ENCODE assay signal across 29 cellular contexts in the genomic region with DNA sequence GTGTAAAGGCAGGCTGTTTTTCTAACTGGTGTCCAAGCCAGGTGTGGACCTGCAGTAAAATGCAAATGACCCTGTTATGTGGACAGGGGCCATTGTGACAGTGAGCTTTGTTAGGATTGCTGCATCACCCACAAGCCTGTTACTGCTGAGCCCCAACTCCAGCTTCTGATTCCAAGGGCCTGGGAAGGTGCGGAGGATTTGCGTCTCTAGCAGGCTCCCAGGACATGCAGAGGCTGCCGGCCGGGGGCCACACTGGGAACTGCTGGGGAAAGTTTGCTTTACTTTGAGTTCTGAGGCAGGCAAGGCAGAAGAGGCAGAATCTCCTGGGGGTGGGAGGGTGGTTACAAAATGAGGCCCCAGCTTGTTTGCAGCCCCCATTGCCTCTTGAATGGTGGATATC.
DNase-seq lines count a peak whose midpoint lies in the region; ATAC-seq, FAIRE-seq and TF ChIP-seq lines count a peak whose summit lies in the region.
"Had no signal": no experiment of that assay in that cellular context is flagged by ENCODE, and none has a peak within 500 bp of the region (broad histone marks: within the 10 kb centered on the region; RNA-seq: fewer than 3 reads in every experiment).

No MANE protein-coding gene starts in this region.

- H3K9me1 ChIP-seq in K562 (ENCODE audit: control insufficient read depth, insufficient read depth, low read length): no peaks in the 10 kb centered on the region

- peaks cover 10% of the 10 kb centered on the region; the same call in 1 of the 2 replicates for H4K20me1 ChIP-seq in K562 (replicated peaks; ENCODE audit: control insufficient read depth, insufficient read depth, low read length)

- TF ChIP-seq CTCF in K562 (IDR thresholded peaks at IDR 0.05 in 2 of 3, conservative IDR thresholded peaks at IDR 0.05 in 1 of 3; ENCODE audit: insufficient read depth in 2 of 3, low read depth in 1 of 3, low read length in 3 of 3): no peak
- TF ChIP-seq CTCF in retinal pigment epithelial cell (conservative IDR thresholded peaks at IDR 0.05; ENCODE audit: low read depth, low read length): peak; percentile 7
- no peak for TF ChIP-seq CTCF in natural killer cell (IDR thresholded peaks at IDR 0.05)

- CTCF ChIA-PET in K562 (lab: Yijun Ruan, JAX; ENCODE audit: low intra/inter-chr PET ratio): no interaction called here

- H2AFZ ChIP-seq in K562 (ENCODE audit: low read depth, low read length): no peak overlapping the region
- H2AFZ ChIP-seq: GM23248 had no signal

- no peak for FAIRE-seq in K562 (lab: Jason Lieb, UNC)
- FAIRE-seq: frontal cortex, TTC549 had no signal

- H3K9me3 Mint-ChIP-seq in activated T-helper 2 cell treated with anti-CD3 and anti-CD28 coated beads, Interferon-gamma antibody, Interleukin-2, Interleukin-4, amounts not matched to agents 10 μg/mL and 5 μg/mL and 100 μg/mL, durations not matched to agents 14 hours and 24 hours and 36 hours: no peaks in the 10 kb centered on the region
- H3K9me3 Mint-ChIP-seq in activated T-cell treated with anti-CD3 and anti-CD28 coated beads, Interleukin-2, amount 50 U/mL, for 72 hours: no peaks in the 10 kb centered on the region
- H3K9me3 Mint-ChIP-seq in natural killer cell: no peaks in the 10 kb centered on the region
- H3K9me3 Mint-ChIP-seq: stimulated activated memory B cell treated with anti-CD40 and anti-IgM and Interleukin-4, amounts not matched to agents 10 μg/mL and 1 μg/mL and 100 μg/mL, for 72 hours had no signal

- WGBS in K562 (ENCODE audit: insufficient coverage, low coverage, missing lambda C conversion rate): 39% methylated on average over 4 of the region's 4 CpGs

- H3K36me3 ChIP-seq in K562 (ENCODE audit: control insufficient read depth, insufficient read depth, low read length) (no peaks in the 10 kb centered on the region), iPS-20b (ENCODE audit: insufficient read depth, low read depth, low read length) (no peaks in the 10 kb centered on the region)
- H3K36me3 ChIP-seq: left lung, transverse colon had no signal

- intact Hi-C loops in K562 (cut with micrococcal nuclease) (no loop called here), natural killer cell (cut with micrococcal nuclease) (no loop called here)
- intact Hi-C loops in activated T-helper 2 cell treated with anti-CD3 and anti-CD28 coated beads, Interferon-gamma antibody, Interleukin-2, Interleukin-4, amounts not matched to agents 10 μg/mL and 5 μg/mL and 100 μg/mL, durations not matched to agents 14 hours and 24 hours and 36 hours (cut with micrococcal nuclease): no loop called here

- H3K9ac ChIP-seq in K562 (ENCODE audit: insufficient read depth in 1 of 2, low read depth in 2 of 2, low read length in 2 of 2): no peak overlapping the region
- peak overlapping the region; percentile 0; the same call in 1 of the 2 replicates for H3K9ac ChIP-seq in iPS-20b (ENCODE audit: low read depth, low read length)
- H3K9ac ChIP-seq: GM23248 had no signal

- TF ChIP-seq EP300 in K562 (IDR thresholded peaks at IDR 0.05; ENCODE audit: low read length): no peak

- no peak for TF ChIP-seq POLR2A in K562 (conservative IDR thresholded peaks at IDR 0.05)

- no peak overlapping the region for H3K27ac Mint-ChIP-seq in activated T-helper 2 cell treated with anti-CD3 and anti-CD28 coated beads, Interferon-gamma antibody, Interleukin-2, Interleukin-4, amounts not matched to agents 10 μg/mL and 5 μg/mL and 100 μg/mL, durations not matched to agents 14 hours and 24 hours and 36 hours
- H3K27ac Mint-ChIP-seq in activated T-cell treated with anti-CD3 and anti-CD28 coated beads, Interleukin-2, amount 50 U/mL, for 72 hours: no peak overlapping the region
- H3K27ac Mint-ChIP-seq in natural killer cell: no peak overlapping the region
- H3K27ac Mint-ChIP-seq: stimulated activated memory B cell treated with anti-CD40 and anti-IgM and Interleukin-4, amounts not matched to agents 10 μg/mL and 1 μg/mL and 100 μg/mL, for 72 hours; T-helper 17 cell had no signal

- no peaks in the 10 kb centered on the region for H3K79me2 ChIP-seq in K562 (ENCODE audit: control insufficient read depth, insufficient read depth, low read length)

- ATAC-seq in K562 (peak; percentile 32), natural killer cell (no peak)
- no peak for ATAC-seq in activated T-cell treated with anti-CD3 and anti-CD28 coated beads, Interleukin-2, amount 50 U/mL, for 72 hours (replicated peaks in 1 of 2)
- ATAC-seq: activated CD4-positive, CD25-positive, alpha-beta regulatory T cell treated with anti-CD3 and anti-CD28 coated beads, Interleukin-2, amount 50 U/mL, for 24 hours; left lung; stimulated activated memory B cell treated with anti-CD40 and anti-IgM and Interleukin-4, amounts not matched to agents 10 μg/mL and 1 μg/mL and 100 μg/mL, for 72 hours; T-helper 17 cell had no signal

- H3K27me3 Mint-ChIP-seq in activated T-helper 2 cell treated with anti-CD3 and anti-CD28 coated beads, Interferon-gamma antibody, Interleukin-2, Interleukin-4, amounts not matched to agents 10 μg/mL and 5 μg/mL and 100 μg/mL, durations not matched to agents 14 hours and 24 hours and 36 hours (ENCODE audit: low read depth): no peaks in the 10 kb centered on the region
- H3K27me3 Mint-ChIP-seq in activated T-cell treated with anti-CD3 and anti-CD28 coated beads, Interleukin-2, amount 50 U/mL, for 72 hours (ENCODE audit: low read depth): no peaks in the 10 kb centered on the region
- peaks cover 0 to 2% of the 10 kb centered on the region in 2 donors for H3K27me3 Mint-ChIP-seq in natural killer cell (ENCODE audit: low read depth in 2 of 2)

- peak; percentile 14 for DNase-seq in DMS 273 (lab: John Stamatoyannopoulos, UW; ENCODE audit: unreplicated experiment)
- DNase-seq in DMS 273 treated with DMSO at 0.1 percent for 48 hours (lab: John Stamatoyannopoulos, UW): no peak
- DNase-seq in K562 (ENCODE audit: extremely low read depth in 1 of 4, low spot score in 3 of 4): no peak
- no peak for DNase-seq in retinal pigment epithelial cell (ENCODE audit: low read depth)
- no peak for DNase-seq in activated T-helper 2 cell treated with anti-CD3 and anti-CD28 coated beads, Interferon-gamma antibody, Interleukin-2, Interleukin-4, amounts not matched to agents 10 μg/mL and 5 μg/mL and 100 μg/mL, durations not matched to agents 14 hours and 24 hours and 36 hours (ENCODE audit: low spot score)
- no peak for DNase-seq in activated T-cell treated with anti-CD3 and anti-CD28 coated beads, Interleukin-2, amount 50 U/mL, for 72 hours
- DNase-seq in natural killer cell: no peak
- DNase-seq: activated CD4-positive, alpha-beta T cell treated with anti-CD3 and anti-CD28 coated beads, Interleukin-2, amount 50 U/mL, for 48 hours; activated naive CD4-positive, alpha-beta T cell; activated T-cell treated with anti-CD3 and anti-CD28 coated beads, Interleukin-2, amount 50 U/mL, for 48 hours; Calu3; cerebellar nuclear complex; GM23248; hippocampal formation; NCI-H1048; NCI-H187; NK-92 treated with Interleukin-12 subunit alpha and Interleukin-12 subunit beta, amount 100 ng/mL, for 24 hours; occipital lobe; T-helper 17 cell; transverse colon had no signal

- H3K4me1 ChIP-seq in K562 (replicated peaks in 1 of 2; ENCODE audit: control insufficient read depth in 2 of 2, insufficient read depth in 2 of 2, low read length in 2 of 2): no peaks in the 10 kb centered on the region; a peak in 1 of 5 replicates
- H3K4me1 ChIP-seq in iPS-20b (ENCODE audit: insufficient read depth, low read length): peaks cover 43% of the 10 kb centered on the region
- H3K4me1 ChIP-seq: left lung had no signal

- H3K4me3 Mint-ChIP-seq in activated T-helper 2 cell treated with anti-CD3 and anti-CD28 coated beads, Interferon-gamma antibody, Interleukin-2, Interleukin-4, amounts not matched to agents 10 μg/mL and 5 μg/mL and 100 μg/mL, durations not matched to agents 14 hours and 24 hours and 36 hours (ENCODE audit: low read depth): no peak overlapping the region
- H3K4me3 Mint-ChIP-seq in activated T-cell treated with anti-CD3 and anti-CD28 coated beads, Interleukin-2, amount 50 U/mL, for 72 hours: no peak overlapping the region
- H3K4me3 Mint-ChIP-seq in natural killer cell: no peak overlapping the region
- H3K4me3 Mint-ChIP-seq: stimulated activated memory B cell treated with anti-CD40 and anti-IgM and Interleukin-4, amounts not matched to agents 10 μg/mL and 1 μg/mL and 100 μg/mL, for 72 hours; T-helper 17 cell had no signal

- POLR2A ChIA-PET in K562 (lab: Yijun Ruan, JAX): interaction anchor here (0.6 kb wide), 1 partner anchor 8 kb away, joined by 7 read pairs; no protein-coding TSS in a partner anchor

- no peaks in the 10 kb centered on the region for H3K36me3 Mint-ChIP-seq in activated T-helper 2 cell treated with anti-CD3 and anti-CD28 coated beads, Interferon-gamma antibody, Interleukin-2, Interleukin-4, amounts not matched to agents 10 μg/mL and 5 μg/mL and 100 μg/mL, durations not matched to agents 14 hours and 24 hours and 36 hours (ENCODE audit: low read depth)
- no peaks in the 10 kb centered on the region for H3K36me3 Mint-ChIP-seq in activated T-cell treated with anti-CD3 and anti-CD28 coated beads, Interleukin-2, amount 50 U/mL, for 72 hours (ENCODE audit: insufficient read depth in 2 of 2)
- no peaks in the 10 kb centered on the region for H3K36me3 Mint-ChIP-seq in natural killer cell
- H3K36me3 Mint-ChIP-seq: stimulated activated memory B cell treated with anti-CD40 and anti-IgM and Interleukin-4, amounts not matched to agents 10 μg/mL and 1 μg/mL and 100 μg/mL, for 72 hours had no signal

- H3K27me3 ChIP-seq in K562 (ENCODE audit: control insufficient read depth in 2 of 2, insufficient read depth in 2 of 2, low read length in 2 of 2) (peaks cover 17 to 51% of the 10 kb centered on the region in 2 experiments; a peak in 4 of 5 replicates), iPS-20b (ENCODE audit: insufficient read depth, low read length) (no peaks in the 10 kb centered on the region)
- H3K27me3 ChIP-seq: transverse colon had no signal

- no peak overlapping the region for H3K4me2 ChIP-seq in K562 (ENCODE audit: insufficient read depth, low read length)

- TF ChIP-seq RAD21 in K562 (CRISPR knock-in tag; conservative IDR thresholded peaks at IDR 0.05 in 1 of 2, IDR thresholded peaks at IDR 0.05 in 1 of 2): no peak

- in situ Hi-C loops in K562 (cut with MboI): no loop called here

- H3K4me3 ChIP-seq in K562 (no peak overlapping the region), iPS-20b (ENCODE audit: low read length) (no peak overlapping the region), retinal pigment epithelial cell (ENCODE audit: low read length) (no peak overlapping the region)
- H3K4me3 ChIP-seq: GM23248, left lung, SK-N-MC, transverse colon had no signal

- no peaks in the 10 kb centered on the region for H3K9me3 ChIP-seq in K562 (replicated peaks; ENCODE audit: control insufficient read depth, insufficient read depth, low read depth, low read length)
- H3K9me3 ChIP-seq in iPS-20b (ENCODE audit: insufficient read depth, low read depth, low read length): no peaks in the 10 kb centered on the region
- H3K9me3 ChIP-seq: left lung, transverse colon had no signal

- BruUV-seq in K562 (replicated peaks; lab: Mats Ljungman, UMichigan): no TSS peak

- no peaks in the 10 kb centered on the region for H3K4me1 Mint-ChIP-seq in activated T-helper 2 cell treated with anti-CD3 and anti-CD28 coated beads, Interferon-gamma antibody, Interleukin-2, Interleukin-4, amounts not matched to agents 10 μg/mL and 5 μg/mL and 100 μg/mL, durations not matched to agents 14 hours and 24 hours and 36 hours (ENCODE audit: low read depth)
- H3K4me1 Mint-ChIP-seq in activated T-cell treated with anti-CD3 and anti-CD28 coated beads, Interleukin-2, amount 50 U/mL, for 72 hours (ENCODE audit: low read depth): no peaks in the 10 kb centered on the region
- no peaks in the 10 kb centered on the region for H3K4me1 Mint-ChIP-seq in natural killer cell
- H3K4me1 Mint-ChIP-seq: stimulated activated memory B cell treated with anti-CD40 and anti-IgM and Interleukin-4, amounts not matched to agents 10 μg/mL and 1 μg/mL and 100 μg/mL, for 72 hours; T-helper 17 cell had no signal

- H3K27ac ChIP-seq in K562 (ENCODE audit: extremely low read depth, low read depth, low read length) (no peak overlapping the region), iPS-20b (ENCODE audit: low read length) (no peak overlapping the region)
- H3K27ac ChIP-seq: 22Rv1, C4-2B, GM23248, left lung, transverse colon had no signal
